Comparison of ENCODE assay signal across 8 cellular contexts in genomic region chr2:158179660-158180059, GRCh38.
A peak's percentile ranks its signal among the peaks of the same experiment; 100 is the strongest.
DNase-seq lines count a peak whose midpoint lies in the region; ATAC-seq and FAIRE-seq lines count a peak whose summit lies in the region.

No MANE protein-coding gene starts in this region.

- FAIRE-seq in islet of Langerhans (lab: Jason Lieb, UNC) = peak; percentile 88

- ATAC-seq in HG02870 (IDR thresholded peaks at IDR 0.05; ENCODE audit: unreplicated experiment) = no peak
- no peak for ATAC-seq in HG02840 (IDR thresholded peaks at IDR 0.05; ENCODE audit: low FRiP score, unreplicated experiment)

- DNase-seq in CD1c-positive myeloid dendritic cell (ENCODE audit: extremely low spot score) (peak; percentile 11), H4 (ENCODE audit: low spot score) (peak; percentile 19), RKO (ENCODE audit: low spot score) (peak; percentile 34), foreskin melanocyte (no peak)
- DNase-seq in activated naive CD4-positive, alpha-beta T cell (lab: John Stamatoyannopoulos, UW) = no peak

Comparison
In these comparisons a context has a peak if more than half of its experiments do, and no peak if none do; other contexts are left out.
1. DNase-seq: peak in CD1c-positive myeloid dendritic cell (single experiment), H4 (single experiment) and RKO (single experiment); none in foreskin melanocyte (single experiment) and activated naive CD4-positive, alpha-beta T cell (0 of 4).